Comparison of ENCODE assay signal across 2 cellular contexts in the genomic region with DNA sequence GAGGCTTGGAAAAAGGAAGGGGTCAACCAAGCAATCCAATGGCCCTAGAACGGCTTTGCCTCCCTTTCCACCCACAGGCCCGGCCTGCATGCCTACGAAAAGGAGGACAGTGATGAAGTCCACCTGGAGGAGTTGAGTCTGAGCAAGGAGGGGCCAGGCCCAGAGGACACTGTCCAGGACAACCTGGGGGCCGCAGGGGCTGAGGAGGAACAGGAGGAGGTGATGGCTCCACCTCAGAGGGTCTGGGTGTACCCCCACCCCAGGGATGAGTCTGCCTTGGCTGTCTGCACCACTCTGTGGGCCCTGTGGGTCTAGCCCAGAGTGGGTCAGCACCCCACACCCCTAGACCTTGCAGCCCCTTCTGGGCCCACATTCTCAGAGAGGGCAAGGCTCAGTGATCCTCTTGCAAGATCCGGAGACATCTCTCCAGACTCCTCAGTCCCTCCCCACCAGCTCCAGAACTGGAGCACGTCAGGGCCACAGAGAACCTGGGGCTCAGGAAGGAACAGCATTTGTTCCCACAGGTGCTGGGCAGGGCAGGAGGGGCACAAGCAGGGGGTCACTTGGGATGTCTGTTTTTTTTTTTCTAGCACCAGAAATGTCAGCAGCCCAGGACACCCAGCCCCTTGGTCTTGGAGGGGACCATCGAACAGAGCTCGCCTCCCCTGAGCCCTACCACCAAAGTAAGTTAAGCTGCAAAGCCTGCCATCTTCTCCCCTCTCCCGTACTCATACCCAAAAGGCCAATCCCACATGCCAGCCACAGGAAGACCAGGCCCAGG.
TF ChIP-seq lines count a peak whose summit lies in the region.

No MANE protein-coding gene starts in this region.

TF ChIP-seq in SK-N-SH, 30 proteins besides CTCF, POLR2A, EP300 and RAD21 (continued from another document):
- TF ChIP-seq MXI1 (IDR thresholded peaks at IDR 0.05; ENCODE audit: low read depth, low read length) (no peak), MEF2A (IDR thresholded peaks at IDR 0.05; ENCODE audit: borderline replicate concordance, low read depth) (no peak), JUND (IDR thresholded peaks at IDR 0.05) (no peak), SMC3 (IDR thresholded peaks at IDR 0.05; ENCODE audit: low read depth, low read length) (no peak)
- TF ChIP-seq, protein P1, sequence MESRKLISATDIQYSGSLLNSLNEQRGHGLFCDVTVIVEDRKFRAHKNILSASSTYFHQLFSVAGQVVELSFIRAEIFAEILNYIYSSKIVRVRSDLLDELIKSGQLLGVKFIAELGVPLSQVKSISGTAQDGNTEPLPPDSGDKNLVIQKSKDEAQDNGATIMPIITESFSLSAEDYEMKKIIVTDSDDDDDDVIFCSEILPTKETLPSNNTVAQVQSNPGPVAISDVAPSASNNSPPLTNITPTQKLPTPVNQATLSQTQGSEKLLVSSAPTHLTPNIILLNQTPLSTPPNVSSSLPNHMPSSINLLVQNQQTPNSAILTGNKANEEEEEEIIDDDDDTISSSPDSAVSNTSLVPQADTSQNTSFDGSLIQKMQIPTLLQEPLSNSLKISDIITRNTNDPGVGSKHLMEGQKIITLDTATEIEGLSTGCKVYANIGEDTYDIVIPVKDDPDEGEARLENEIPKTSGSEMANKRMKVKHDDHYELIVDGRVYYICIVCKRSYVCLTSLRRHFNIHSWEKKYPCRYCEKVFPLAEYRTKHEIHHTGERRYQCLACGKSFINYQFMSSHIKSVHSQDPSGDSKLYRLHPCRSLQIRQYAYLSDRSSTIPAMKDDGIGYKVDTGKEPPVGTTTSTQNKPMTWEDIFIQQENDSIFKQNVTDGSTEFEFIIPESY (IDR thresholded peaks at IDR 0.05; ENCODE audit: borderline replicate concordance, low read depth), result no peak

TF ChIP-seq in SK-N-SH treated with all-trans-retinoic acid at 6 μM for 48 hours, 23 proteins besides CTCF, POLR2A, EP300 and RAD21 (continued from another document):
- TF ChIP-seq GLIS3 (CRISPR knock-in tag; IDR thresholded peaks at IDR 0.05), result no peak
- TF ChIP-seq OSR1 (CRISPR knock-in tag; IDR thresholded peaks at IDR 0.05), result no peak
- no peak for TF ChIP-seq ZFP30 (CRISPR knock-in tag; IDR thresholded peaks at IDR 0.05)
- no peak for TF ChIP-seq CSDC2 (CRISPR knock-in tag; IDR thresholded peaks at IDR 0.05)
